ENCODE assay signal across 1 cellular context in the genomic region with DNA sequence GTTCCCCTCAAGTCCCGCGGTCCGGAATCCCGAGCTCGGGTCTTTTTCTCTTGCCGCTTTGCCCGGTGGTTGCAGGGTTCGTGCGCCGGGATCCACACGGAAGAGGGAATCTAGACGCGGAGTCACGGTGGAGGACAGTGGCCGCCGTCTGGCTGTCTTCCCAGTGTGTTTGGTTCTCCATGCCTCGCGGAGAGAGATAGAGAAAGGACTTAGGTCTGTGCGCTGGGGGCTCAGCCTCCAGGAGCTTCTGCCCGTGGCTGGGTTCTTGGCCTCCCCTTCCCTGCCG.
TF ChIP-seq lines count a peak whose summit lies in the region.

No MANE protein-coding gene starts in this region.

TF ChIP-seq in H1, 55 proteins besides CTCF, POLR2A, EP300 and RAD21:
- TF ChIP-seq SUZ12 (IDR thresholded peaks at IDR 0.05; ENCODE audit: low read length): peak; percentile 83
- TF ChIP-seq ZNF274 (IDR thresholded peaks at IDR 0.05; ENCODE audit: borderline replicate concordance, extremely low read depth, low read length): no peak
